9 cellular contexts compared by ENCODE assay signal in genomic region chr21:35026153-35026499, GRCh38. TPM values are rescaled to one million over a fixed set of nuclear protein-coding genes. Genes with fewer than 3 reads are reported as not detected.
DNase-seq lines count a peak whose midpoint lies in the region; ATAC-seq and TF ChIP-seq lines count a peak whose summit lies in the region.
"Had no signal": no experiment of that assay in that cellular context is flagged by ENCODE, and none has a peak within 500 bp of the region (broad histone marks: within the 10 kb centered on the region; RNA-seq: fewer than 3 reads in every experiment).

No MANE protein-coding gene starts in this region.

- H3K4me1 Mint-ChIP-seq in T-helper 1 cell treated with Interleukin-12 subunit alpha and Interleukin-12 subunit beta and Interleukin-4 antibody, amounts not matched to agents 30 μg/mL and 1 μg/mL, for 36 hours (ENCODE audit: low read depth): peaks cover 79% of the 10 kb centered on the region

- H3K36me3 ChIP-seq in Peyer's patch (no peaks in the 10 kb centered on the region), smooth muscle cell (ENCODE audit: low read depth) (no peaks in the 10 kb centered on the region)
- H3K36me3 ChIP-seq: gastroesophageal sphincter had no signal

- H3K36me3 Mint-ChIP-seq in T-helper 1 cell treated with Interleukin-12 subunit alpha and Interleukin-12 subunit beta and Interleukin-4 antibody, amounts not matched to agents 30 μg/mL and 1 μg/mL, for 36 hours (ENCODE audit: low read depth): peaks cover 44% of the 10 kb centered on the region

- H3K27me3 ChIP-seq in Peyer's patch (no peaks in the 10 kb centered on the region), smooth muscle cell (ENCODE audit: low read depth) (no peaks in the 10 kb centered on the region)

- peak overlapping the region; percentile 60 to 79 (median 70) for H3K27ac ChIP-seq in Peyer's patch
- peak overlapping the region; percentile 47 for H3K27ac ChIP-seq in smooth muscle cell (ENCODE audit: low read depth)

- DNase-seq in T-helper 1 cell (no peak), Peyer's patch (no peak), choroid plexus epithelial cell (ENCODE audit: low read depth) (peak; percentile 21), smooth muscle cell (lab: John Stamatoyannopoulos, UW; ENCODE audit: unreplicated experiment) (no peak), SW 1271 (lab: John Stamatoyannopoulos, UW) (no peak)

- ATAC-seq in GM19455 (IDR thresholded peaks at IDR 0.05; ENCODE audit: unreplicated experiment) (no peak), HG03025 (IDR thresholded peaks at IDR 0.05; ENCODE audit: low FRiP score, unreplicated experiment) (no peak)

- H3F3A ChIP-seq in smooth muscle cell (ENCODE audit: low read depth): peaks cover 13% of the 10 kb centered on the region

- H3K27me3 Mint-ChIP-seq in T-helper 1 cell treated with Interleukin-12 subunit alpha and Interleukin-12 subunit beta and Interleukin-4 antibody, amounts not matched to agents 30 μg/mL and 1 μg/mL, for 36 hours (ENCODE audit: low read depth): no peaks in the 10 kb centered on the region

- no peak overlapping the region for H2AFZ ChIP-seq in smooth muscle cell (ENCODE audit: low read depth)

- no peaks in the 10 kb centered on the region for H3K9me3 ChIP-seq in Peyer's patch
- no peaks in the 10 kb centered on the region for H3K9me3 ChIP-seq in smooth muscle cell (replicated peaks; ENCODE audit: low read depth)
- H3K9me3 ChIP-seq: gastroesophageal sphincter had no signal

- H4K20me1 ChIP-seq in smooth muscle cell (ENCODE audit: low read depth): peaks cover 75% of the 10 kb centered on the region

- peak overlapping the region; percentile 87 for H3K4me3 Mint-ChIP-seq in T-helper 1 cell treated with Interleukin-12 subunit alpha and Interleukin-12 subunit beta and Interleukin-4 antibody, amounts not matched to agents 30 μg/mL and 1 μg/mL, for 36 hours

- no peaks in the 10 kb centered on the region for H3K9me3 Mint-ChIP-seq in T-helper 1 cell treated with Interleukin-12 subunit alpha and Interleukin-12 subunit beta and Interleukin-4 antibody, amounts not matched to agents 30 μg/mL and 1 μg/mL, for 36 hours

- H3K4me1 ChIP-seq in Peyer's patch (peaks cover 0 to 35% (median 8%) of the 10 kb centered on the region in 4 donors), smooth muscle cell (ENCODE audit: low read depth) (peaks cover 4% of the 10 kb centered on the region)

- peak overlapping the region in 2 of 4 donors; percentile 15 to 33 for H3K4me3 ChIP-seq in Peyer's patch
- H3K4me3 ChIP-seq in choroid plexus epithelial cell (ENCODE audit: low read depth, low read length): no peak overlapping the region
- peak overlapping the region; percentile 37 for H3K4me3 ChIP-seq in smooth muscle cell

- peak overlapping the region; percentile 84 for H3K4me2 ChIP-seq in smooth muscle cell

- no peak for TF ChIP-seq POLR2A in Peyer's patch (IDR thresholded peaks at IDR 0.05)

- 74% methylated on average over 5 of the region's 5 CpGs for WGBS in smooth muscle cell (ENCODE audit: low lambda C conversion rate)

- peak overlapping the region; percentile 100 for H3K27ac Mint-ChIP-seq in T-helper 1 cell treated with Interleukin-12 subunit alpha and Interleukin-12 subunit beta and Interleukin-4 antibody, amounts not matched to agents 30 μg/mL and 1 μg/mL, for 36 hours

- peaks cover 16% of the 10 kb centered on the region for H3K79me2 ChIP-seq in smooth muscle cell (ENCODE audit: low read depth)

- TF ChIP-seq CTCF in Peyer's patch (IDR thresholded peaks at IDR 0.05) (no peak), choroid plexus epithelial cell (conservative IDR thresholded peaks at IDR 0.05; ENCODE audit: low read depth, low read length) (no peak), smooth muscle cell (IDR thresholded peaks at IDR 0.05; ENCODE audit: borderline replicate concordance, insufficient read depth, poor library complexity, severe bottlenecking) (no peak)

- H3K9ac ChIP-seq in smooth muscle cell (ENCODE audit: low read depth): no peak overlapping the region

RNA-seq across cellular contexts. Expression of gene RUNX1, which starts 23.0 kb away (rescaled TPM):
- 10 to 100 TPM; 15.1 to 80.9 (median 24.1) TPM for total RNA-seq in Peyer's patch
- 55.6 and 97.6 TPM in 2 replicates for total RNA-seq in smooth muscle cell
- 33.4 and 35.1 TPM in 2 replicates for polyA plus RNA-seq in smooth muscle cell
